Comparison of ENCODE assay signal across 19 cellular contexts in genomic region chr10:78194050-78194449, GRCh38.
DNase-seq lines count a peak whose midpoint lies in the region; ATAC-seq and TF ChIP-seq lines count a peak whose summit lies in the region.
"Had no signal": no experiment of that assay in that cellular context is flagged by ENCODE, and none has a peak within 500 bp of the region (broad histone marks: within the 10 kb centered on the region; RNA-seq: fewer than 3 reads in every experiment).

No MANE protein-coding gene starts in this region.

- TF ChIP-seq CTCF in HEK293 (tag by site-specific recombination; IDR thresholded peaks at IDR 0.05) (no peak), PC-3 (conservative IDR thresholded peaks at IDR 0.05; ENCODE audit: low read depth, low read length) (no peak), smooth muscle cell (IDR thresholded peaks at IDR 0.05; ENCODE audit: borderline replicate concordance, insufficient read depth, poor library complexity, severe bottlenecking) (no peak)

- H3K27ac ChIP-seq in HEK293 (ENCODE audit: extremely low read depth, low read depth, low read length): no peak overlapping the region
- no peak overlapping the region for H3K27ac ChIP-seq in PC-3 (ENCODE audit: low read length)
- peak overlapping the region; percentile 86 for H3K27ac ChIP-seq in smooth muscle cell (ENCODE audit: low read depth)
- H3K27ac ChIP-seq: HL-60 had no signal

- no peaks in the 10 kb centered on the region for H3F3A ChIP-seq in PC-3 (ENCODE audit: low read length, unreplicated experiment)
- peaks cover 20% of the 10 kb centered on the region for H3F3A ChIP-seq in smooth muscle cell (ENCODE audit: low read depth)

- H3K9me3 ChIP-seq in HEK293 (ENCODE audit: control insufficient read depth, insufficient read depth, low read depth, low read length) (no peaks in the 10 kb centered on the region), PC-3 (ENCODE audit: low read length) (no peaks in the 10 kb centered on the region), smooth muscle cell (replicated peaks; ENCODE audit: low read depth) (no peaks in the 10 kb centered on the region)
- H3K9me3 ChIP-seq: BE2C had no signal

- H2AFZ ChIP-seq in PC-3 (ENCODE audit: low read length) (no peak overlapping the region), smooth muscle cell (ENCODE audit: low read depth) (no peak overlapping the region)

- DNase-seq in EH (ENCODE audit: low read depth) (peak; percentile 44), PC-3 (peak; percentile 79), smooth muscle cell (lab: John Stamatoyannopoulos, UW; ENCODE audit: unreplicated experiment) (no peak), Right ventricle myocardium inferior (ENCODE audit: missing footprints) (no peak)
- DNase-seq in activated CD4-positive, CD25-positive, alpha-beta regulatory T cell (lab: John Stamatoyannopoulos, UW): no peak
- DNase-seq: ACHN; BE2C; C1 segment of cervical spinal cord; CD4-positive, CD25-positive, alpha-beta regulatory T cell; CD8-positive, alpha-beta memory T cell; COR-L47; DMS 273 treated with DMSO at 0.1 percent for 48 hours; GF-D8; H9; IMR-90 had no signal

- H3K27me3 ChIP-seq in PC-3 (ENCODE audit: low read length) (peaks cover 37% of the 10 kb centered on the region), smooth muscle cell (ENCODE audit: low read depth) (no peaks in the 10 kb centered on the region)
- H3K27me3 ChIP-seq: BE2C had no signal

- no peaks in the 10 kb centered on the region for H3K36me3 ChIP-seq in HEK293 (ENCODE audit: control insufficient read depth in 2 of 2, insufficient read depth in 1 of 2, low read length in 2 of 2)
- no peaks in the 10 kb centered on the region for H3K36me3 ChIP-seq in PC-3 (ENCODE audit: low read depth, low read length)
- H3K36me3 ChIP-seq in smooth muscle cell (ENCODE audit: low read depth): no peaks in the 10 kb centered on the region
- H3K36me3 ChIP-seq: BE2C had no signal

- intact Hi-C loops in PC-3 (cut with micrococcal nuclease) (no loop called here), Right ventricle myocardium inferior (cut with DNase I) (no loop called here)

- H3K4me1 ChIP-seq in HEK293 (ENCODE audit: control insufficient read depth, insufficient read depth, low read length) (peaks cover 11% of the 10 kb centered on the region), PC-3 (ENCODE audit: insufficient read depth, low read length) (peaks cover 3% of the 10 kb centered on the region; the same call in 1 of the 2 replicates), smooth muscle cell (ENCODE audit: low read depth) (peaks cover 19% of the 10 kb centered on the region)

- peak; percentile 48 for ATAC-seq in PC-3
- no peak for ATAC-seq in GM18520 (IDR thresholded peaks at IDR 0.05; ENCODE audit: unreplicated experiment)
- ATAC-seq in Right ventricle myocardium inferior: no peak
- ATAC-seq: K562 had no signal

- H3K4me2 ChIP-seq in PC-3 (ENCODE audit: low read length) (no peak overlapping the region), smooth muscle cell (no peak overlapping the region)

- CTCF ChIA-PET in HEK293 (lab: Yijun Ruan, JAX): interaction anchor here (0.6 kb wide), 3 partner anchors 143 to 164 kb away, joined by 3 read pairs; no protein-coding TSS in a partner anchor
- CTCF ChIA-PET in PC-3 (lab: Charles Lee): no interaction called here

- 47% methylated on average over 4 of the region's 4 CpGs for WGBS in smooth muscle cell (ENCODE audit: low lambda C conversion rate)

- H3K9ac ChIP-seq in PC-3 (ENCODE audit: low read length) (no peak overlapping the region), smooth muscle cell (ENCODE audit: low read depth) (no peak overlapping the region)

- H3K4me3 ChIP-seq in HEK293 (ENCODE audit: low read depth, low read length): no peak overlapping the region
- no peak overlapping the region for H3K4me3 ChIP-seq in PC-3 (ENCODE audit: low read length)
- H3K4me3 ChIP-seq in smooth muscle cell: no peak overlapping the region
- H3K4me3 ChIP-seq: K562 had no signal

- H3K9me2 ChIP-seq in PC-3 (replicated peaks; ENCODE audit: low read length): no peaks in the 10 kb centered on the region

- H4K20me1 ChIP-seq in PC-3 (ENCODE audit: low read length) (no peaks in the 10 kb centered on the region), smooth muscle cell (ENCODE audit: low read depth) (no peaks in the 10 kb centered on the region)

- BruUV-seq in PC-3 (replicated peaks; lab: Mats Ljungman, UMichigan): no TSS peak

- H3K79me2 ChIP-seq in PC-3 (ENCODE audit: low read length) (no peaks in the 10 kb centered on the region), smooth muscle cell (ENCODE audit: low read depth) (no peaks in the 10 kb centered on the region)

- POLR2A ChIA-PET in HEK293 (lab: Yijun Ruan, JAX): no interaction called here
- POLR2A ChIA-PET in PC-3 (lab: Charles Lee; ENCODE audit: unreplicated experiment): no interaction called here

TF ChIP-seq in HEK293, 187 proteins besides CTCF, POLR2A, EP300 and RAD21:
- TF ChIP-seq PRDM2 (tag by site-specific recombination; IDR thresholded peaks at IDR 0.05; ENCODE audit: borderline replicate concordance): no peak
- peak; percentile 56; the same call in 1 of the 2 replicates for TF ChIP-seq ZFP3 (tag by site-specific recombination; IDR thresholded peaks at IDR 0.05; ENCODE audit: low read depth)
TF ChIP-seq in HEK293: peak in this region for 1.

Comparison
In these comparisons a context has a peak if more than half of its experiments do, and no peak if none do; other contexts are left out.
1. DNase-seq: peak in EH (single experiment) and PC-3 (single experiment); none in smooth muscle cell (single experiment), activated CD4-positive, CD25-positive, alpha-beta regulatory T cell (0 of 4) and Right ventricle myocardium inferior (single experiment).